Comparison of ENCODE assay signal across 9 cellular contexts in the genomic region with DNA sequence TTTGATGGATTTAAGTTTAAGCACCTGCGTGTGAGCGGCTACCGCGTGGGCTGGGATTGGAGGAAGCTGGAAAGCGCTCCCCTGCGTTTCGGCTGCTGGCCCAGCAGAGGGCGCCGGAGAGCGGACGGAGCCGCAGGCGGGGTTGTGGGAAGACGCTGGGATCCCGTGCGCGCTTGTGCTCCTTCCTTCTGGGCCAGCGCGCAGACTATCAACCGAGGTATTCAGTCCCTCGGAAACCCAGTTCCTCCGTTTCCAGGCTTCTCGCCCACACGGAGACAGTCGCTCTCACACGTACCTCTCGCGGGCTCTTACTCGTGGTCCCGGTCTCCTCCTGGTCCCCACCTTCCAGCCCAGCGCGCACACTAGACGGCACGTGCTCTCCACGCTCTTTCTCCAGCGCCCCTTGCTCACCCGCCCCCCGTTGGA. TPM values are rescaled to one million over a fixed set of nuclear protein-coding genes. Genes with fewer than 3 reads are reported as not detected.
DNase-seq lines count a peak whose midpoint lies in the region; ATAC-seq, FAIRE-seq and TF ChIP-seq lines count a peak whose summit lies in the region.
"Had no signal": no experiment of that assay in that cellular context is flagged by ENCODE, and none has a peak within 500 bp of the region (broad histone marks: within the 10 kb centered on the region; RNA-seq: fewer than 3 reads in every experiment).

No MANE protein-coding gene starts in this region.

- FAIRE-seq in bronchial epithelial cell (lab: Jason Lieb, UNC): no peak

- H3K4me3 ChIP-seq in bronchial epithelial cell (ENCODE audit: low read depth, low read length): no peak overlapping the region
- H3K4me3 ChIP-seq in right lobe of liver: no peak overlapping the region

- WGBS in right lobe of liver (ENCODE audit: insufficient coverage, low coverage, low lambda C conversion rate, missing lambda C conversion rate): 83% methylated on average over 9 of the region's 38 CpGs

- H3K36me3 ChIP-seq in bronchial epithelial cell (ENCODE audit: control insufficient read depth, insufficient read depth, low read length) (peaks cover 4% of the 10 kb centered on the region), right lobe of liver (peaks cover 0 to 7% (median 0%) of the 10 kb centered on the region in 4 donors)

- ATAC-seq in right lobe of liver: peak; percentile 65 to 78 (median 71)
- ATAC-seq in HG02678 (IDR thresholded peaks at IDR 0.05; ENCODE audit: unreplicated experiment): no peak

- H3K4me1 ChIP-seq in right lobe of liver: no peaks in the 10 kb centered on the region

- no peak overlapping the region for H3K27ac ChIP-seq in right lobe of liver

- no peaks in the 10 kb centered on the region for H3K9me3 ChIP-seq in right lobe of liver

- TF ChIP-seq POLR2A in right lobe of liver (IDR thresholded peaks at IDR 0.05): no peak

- intact Hi-C loops in right lobe of liver (cut with DNase I): no loop called here

- TF ChIP-seq CTCF in bronchial epithelial cell (IDR thresholded peaks at IDR 0.05; ENCODE audit: insufficient read depth, low read length, severe bottlenecking) (peak; percentile 63), right lobe of liver (IDR thresholded peaks at IDR 0.05) (peak; percentile 44 to 77 (median 68))

- DNase-seq in EL (peak; percentile 12), T follicular helper cell (ENCODE audit: low read depth) (peak; percentile 24), bronchial epithelial cell (ENCODE audit: low read depth) (no peak), right lobe of liver (peak in 1 of 3 donors; percentile 62), NCI-H446 (lab: John Stamatoyannopoulos, UW) (no peak), NOMO-1 treated with DMSO at 0.1 percent for 48 hours (lab: John Stamatoyannopoulos, UW; ENCODE audit: unreplicated experiment) (no peak)
- DNase-seq in stimulated activated CD8-positive, alpha-beta memory T cell treated with anti-CD3 and anti-CD28 coated beads, Interleukin-2, amount 100 ng/mL, for 48 hours (ENCODE audit: low read depth in 2 of 2): peak; percentile 25 to 52

- H3K27me3 ChIP-seq in bronchial epithelial cell (ENCODE audit: control insufficient read depth, insufficient read depth, low read length) (no peaks in the 10 kb centered on the region), right lobe of liver (no peaks in the 10 kb centered on the region)

RNA-seq across cellular contexts. Expression of a gene that starts 28.8 kb away (rescaled TPM):
- total RNA-seq in bronchial epithelial cell (28.2 and 80.5 TPM in 2 replicates), right lobe of liver (100 to 1,000 TPM in 5 of 6 experiments, 10 to 100 TPM in 1; 88.9 to 162 (median 107) TPM)

RNA-seq across cellular contexts. Expression of a gene that starts 34.4 kb away (rescaled TPM):
- total RNA-seq in bronchial epithelial cell (not detected in 2 replicates), right lobe of liver (not detected)
- total RNA-seq: glomerular endothelial cell had no signal

RNA-seq across cellular contexts. Expression of a gene that starts 49.0 kb away (rescaled TPM):
- total RNA-seq in bronchial epithelial cell (121 and 140 TPM in 2 replicates), right lobe of liver (10 to 100 TPM; 55.1 to 75.6 (median 63.5) TPM)

RNA-seq across cellular contexts. Expression of a gene that starts 55.1 kb away (rescaled TPM):
- total RNA-seq in bronchial epithelial cell: not detected in 2 replicates
- total RNA-seq in right lobe of liver: under 1 TPM in 4 of 6 experiments, not detected in 2; 0.31 to 0.99 (median 0.39) TPM
- total RNA-seq: glomerular endothelial cell had no signal

RNA-seq across cellular contexts. Expression of a gene that starts 55.8 kb away (rescaled TPM):
- total RNA-seq in bronchial epithelial cell (2.6 and 2.9 TPM in 2 replicates), right lobe of liver (10 to 100 TPM in 3 of 6 experiments, 1 to 10 TPM in 3; 6.1 to 19.7 (median 9.8) TPM)

Comparison
In these comparisons a context has a peak if more than half of its experiments do, and no peak if none do; other contexts are left out.
1. DNase-seq: peak in EL (single experiment), T follicular helper cell (single experiment) and stimulated activated CD8-positive, alpha-beta memory T cell treated with anti-CD3 and anti-CD28 coated beads, Interleukin-2, amount 100 ng/mL, for 48 hours (2 of 2); none in bronchial epithelial cell (single experiment), NCI-H446 (0 of 2) and NOMO-1 treated with DMSO at 0.1 percent for 48 hours (single experiment).